In genomic region chr7:99135938-99136337, GRCh38 we compare ENCODE assay signal across 21 cellular contexts.
"Had no signal": no experiment of that assay in that cellular context is flagged by ENCODE, and none has a peak within 500 bp of the region (broad histone marks: within the 10 kb centered on the region; RNA-seq: fewer than 3 reads in every experiment).

No MANE protein-coding gene starts in this region.

- H3K36me3 Mint-ChIP-seq: stimulated activated effector memory CD8-positive, alpha-beta T cell treated with anti-CD3 and anti-CD28 coated beads, Interleukin-12 subunit alpha, Interleukin-12 subunit beta, amount 100 ng/mL, for 72 hours had no signal

- H3K9me3 ChIP-seq: body of pancreas, pancreas, thyroid gland, uterus had no signal

- H3K9me3 Mint-ChIP-seq: activated CD4-positive, alpha-beta memory T cell treated with anti-CD3 and anti-CD28 coated beads, Interleukin-2, amount 10 ng/mL, durations not matched to agents 7 days and 5 days; activated naive CD8-positive, alpha-beta T cell treated with anti-CD3 and anti-CD28 coated beads, Interleukin-2, amount 10 ng/mL, durations not matched to agents 7 days and 5 days; activated T-cell treated with anti-CD3 and anti-CD28 coated beads, Interleukin-2, amount 50 U/mL, for 24 hours; activated T-helper 2 cell treated with anti-CD3 and anti-CD28 coated beads, Interferon-gamma antibody, Interleukin-2, Interleukin-4, amounts not matched to agents 10 μg/mL and 5 μg/mL and 100 μg/mL, durations not matched to agents 14 hours and 24 hours and 36 hours; endodermal cell; naive thymus-derived CD4-positive, alpha-beta T cell; stimulated activated effector memory CD8-positive, alpha-beta T cell treated with anti-CD3 and anti-CD28 coated beads, Interleukin-12 subunit alpha, Interleukin-12 subunit beta, amount 100 ng/mL, for 72 hours had no signal

- H3K27ac ChIP-seq: body of pancreas, pancreas, thyroid gland had no signal

- H3K4me3 Mint-ChIP-seq: activated CD4-positive, alpha-beta memory T cell treated with anti-CD3 and anti-CD28 coated beads, Interleukin-2, amount 10 ng/mL, durations not matched to agents 7 days and 5 days; activated CD4-positive, alpha-beta T cell treated with anti-CD3 and anti-CD28 coated beads for 36 hours; activated naive CD8-positive, alpha-beta T cell treated with anti-CD3 and anti-CD28 coated beads, Interleukin-2, amount 10 ng/mL, durations not matched to agents 7 days and 5 days; activated T-cell treated with anti-CD3 and anti-CD28 coated beads, Interleukin-2, amount 50 U/mL, for 24 hours; endodermal cell; naive thymus-derived CD4-positive, alpha-beta T cell; stimulated activated effector memory CD8-positive, alpha-beta T cell treated with anti-CD3 and anti-CD28 coated beads, Interleukin-12 subunit alpha, Interleukin-12 subunit beta, amount 100 ng/mL, for 72 hours had no signal

- H3K27ac Mint-ChIP-seq: activated CD4-positive, alpha-beta memory T cell treated with anti-CD3 and anti-CD28 coated beads, Interleukin-2, amount 10 ng/mL, durations not matched to agents 7 days and 5 days; activated CD4-positive, alpha-beta T cell treated with anti-CD3 and anti-CD28 coated beads for 36 hours; activated naive CD8-positive, alpha-beta T cell treated with anti-CD3 and anti-CD28 coated beads, Interleukin-2, amount 10 ng/mL, durations not matched to agents 7 days and 5 days; activated T-cell treated with anti-CD3 and anti-CD28 coated beads, Interleukin-2, amount 50 U/mL, for 24 hours; activated T-helper 2 cell treated with anti-CD3 and anti-CD28 coated beads, Interferon-gamma antibody, Interleukin-2, Interleukin-4, amounts not matched to agents 10 μg/mL and 5 μg/mL and 100 μg/mL, durations not matched to agents 14 hours and 24 hours and 36 hours; endodermal cell; stimulated activated effector memory CD8-positive, alpha-beta T cell treated with anti-CD3 and anti-CD28 coated beads, Interleukin-12 subunit alpha, Interleukin-12 subunit beta, amount 100 ng/mL, for 72 hours had no signal

- H3K27me3 ChIP-seq: body of pancreas, pancreas, thyroid gland, uterus had no signal

- H3K4me3 ChIP-seq: body of pancreas, pancreas, smooth muscle cell, thyroid gland, uterus had no signal

- H3K27me3 Mint-ChIP-seq: activated CD4-positive, alpha-beta memory T cell treated with anti-CD3 and anti-CD28 coated beads, Interleukin-2, amount 10 ng/mL, durations not matched to agents 7 days and 5 days; activated CD4-positive, alpha-beta T cell treated with anti-CD3 and anti-CD28 coated beads for 36 hours; activated naive CD8-positive, alpha-beta T cell treated with anti-CD3 and anti-CD28 coated beads, Interleukin-2, amount 10 ng/mL, durations not matched to agents 7 days and 5 days; activated T-cell treated with anti-CD3 and anti-CD28 coated beads, Interleukin-2, amount 50 U/mL, for 24 hours; naive thymus-derived CD4-positive, alpha-beta T cell had no signal

- DNase-seq: activated CD4-positive, alpha-beta memory T cell treated with anti-CD3 and anti-CD28 coated beads, Interleukin-2, amount 10 ng/mL, durations not matched to agents 7 days and 5 days; activated CD4-positive, alpha-beta T cell treated with anti-CD3 and anti-CD28 coated beads for 36 hours; activated naive CD4-positive, alpha-beta T cell treated with Interleukin-2 at 50 U/mL for 16 hours; activated naive CD8-positive, alpha-beta T cell treated with anti-CD3 and anti-CD28 coated beads, Interleukin-2, amount 10 ng/mL, durations not matched to agents 7 days and 5 days; activated T-cell treated with anti-CD3 and anti-CD28 coated beads, Interleukin-2, amount 50 U/mL, for 24 hours; amygdala; body of pancreas; caudate nucleus; endodermal cell; left ventricle myocardium superior; naive thymus-derived CD4-positive, alpha-beta T cell; pancreas; stimulated activated CD4-positive, alpha-beta T cell treated with anti-CD3 and anti-CD28 coated beads, Interleukin-4, amount 100 ng/mL, for 24 hours; SW 1271; T-helper 2 cell; thyroid gland; uterus had no signal

- FAIRE-seq: frontal cortex, pancreas had no signal

- H3K36me3 ChIP-seq: pancreas, thyroid gland, uterus had no signal

- H3K4me2 ChIP-seq: smooth muscle cell had no signal
